In the genomic region with DNA sequence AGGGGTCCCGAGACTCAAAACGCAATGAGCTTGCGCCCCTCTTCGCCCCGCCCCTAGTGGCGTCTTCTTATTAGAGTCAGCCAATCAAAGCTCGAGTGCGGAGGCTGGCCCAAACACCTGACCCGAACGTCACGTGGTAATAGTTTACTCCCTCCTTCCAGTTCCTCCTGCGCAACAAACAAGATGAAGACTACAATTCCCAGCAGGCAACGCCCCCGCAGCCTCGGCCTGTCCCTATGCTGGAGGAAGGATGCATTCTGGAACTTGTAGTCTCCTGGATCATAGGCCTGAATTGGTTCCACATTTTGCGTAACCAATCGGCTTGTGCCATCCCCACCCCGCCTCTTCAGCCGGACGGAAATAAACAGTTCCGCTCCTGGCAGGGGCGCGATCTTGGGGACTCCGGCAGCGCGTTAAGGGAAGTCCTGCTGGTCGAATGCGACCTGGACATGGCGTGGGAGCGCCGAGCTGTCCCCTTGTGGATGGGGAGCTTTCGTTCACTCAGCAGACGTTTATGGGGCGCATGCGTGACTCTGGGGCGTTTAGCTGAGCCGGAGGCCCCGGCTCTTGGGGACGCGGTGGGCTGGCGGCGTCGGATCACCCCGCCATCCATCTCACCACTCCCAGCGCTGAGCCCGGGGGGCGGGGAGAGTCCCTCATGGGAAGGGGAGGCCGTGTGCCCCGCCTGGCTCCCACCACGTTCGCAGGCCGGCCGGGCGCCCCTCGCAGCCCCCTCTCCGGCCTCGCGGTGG, we compare ENCODE assay signal across 8 cellular contexts. TPM values are rescaled to one million over a fixed set of nuclear protein-coding genes. Genes with fewer than 3 reads are reported as not detected.
DNase-seq lines count a peak whose midpoint lies in the region; ATAC-seq, FAIRE-seq and TF ChIP-seq lines count a peak whose summit lies in the region.

TSS of gene WBP2 (minus strand) at position 26 of the 752 bp plus-strand sequence. CDS start 38 bp downstream, outside the sequence.

- peak within 1 kb of the TSS; percentile 62 for H3K4me3 ChIP-seq in RWPE2 (ENCODE audit: severe bottlenecking)

- peak within 1 kb of the TSS; percentile 69 for H3K27ac ChIP-seq in RWPE2 (ENCODE audit: poor library complexity, severe bottlenecking)

- no peaks in the 10 kb centered on the region for H3K27me3 Mint-ChIP-seq in activated T-helper 2 cell treated with anti-CD3 and anti-CD28 coated beads, Interferon-gamma antibody, Interleukin-2, Interleukin-4, amounts not matched to agents 10 μg/mL and 5 μg/mL and 100 μg/mL, durations not matched to agents 14 hours and 24 hours and 36 hours (ENCODE audit: low read depth)
- H3K27me3 Mint-ChIP-seq in natural killer cell (ENCODE audit: low read depth in 2 of 2) = no peaks in the 10 kb centered on the region

- TF ChIP-seq CTCF in RWPE2 (IDR thresholded peaks at IDR 0.05; ENCODE audit: poor library complexity, severe bottlenecking) = peak; percentile 61
- TF ChIP-seq CTCF in natural killer cell (IDR thresholded peaks at IDR 0.05) = peak; percentile 24

- peaks cover 10% of the 10 kb centered on the region for H3K36me3 Mint-ChIP-seq in activated T-helper 2 cell treated with anti-CD3 and anti-CD28 coated beads, Interferon-gamma antibody, Interleukin-2, Interleukin-4, amounts not matched to agents 10 μg/mL and 5 μg/mL and 100 μg/mL, durations not matched to agents 14 hours and 24 hours and 36 hours (ENCODE audit: low read depth)
- no peaks in the 10 kb centered on the region for H3K36me3 Mint-ChIP-seq in natural killer cell

- peak; percentile 81 for FAIRE-seq in H54 (lab: Jason Lieb, UNC)

- peaks cover 26% of the 10 kb centered on the region for H3K4me1 Mint-ChIP-seq in activated T-helper 2 cell treated with anti-CD3 and anti-CD28 coated beads, Interferon-gamma antibody, Interleukin-2, Interleukin-4, amounts not matched to agents 10 μg/mL and 5 μg/mL and 100 μg/mL, durations not matched to agents 14 hours and 24 hours and 36 hours (ENCODE audit: low read depth)
- peaks cover 7 to 27% of the 10 kb centered on the region in 2 donors for H3K4me1 Mint-ChIP-seq in natural killer cell

- H3K4me1 ChIP-seq in ES-I3 (ENCODE audit: insufficient read depth, low read length) (peaks cover 11% of the 10 kb centered on the region), RWPE2 (ENCODE audit: insufficient read depth, poor library complexity, severe bottlenecking) (peaks cover 16% of the 10 kb centered on the region)

- H3K9ac ChIP-seq in ES-I3 (ENCODE audit: low read depth, low read length) = peak within 1 kb of the TSS; percentile 91

- intact Hi-C loops in activated T-helper 2 cell treated with anti-CD3 and anti-CD28 coated beads, Interferon-gamma antibody, Interleukin-2, Interleukin-4, amounts not matched to agents 10 μg/mL and 5 μg/mL and 100 μg/mL, durations not matched to agents 14 hours and 24 hours and 36 hours (cut with micrococcal nuclease) = loop anchor here (1.0 to 2.0 kb wide), 6 partner anchors 9 to 76 kb away; partner anchors contain the start of genes MRPL38, UNC13D and UNK
- intact Hi-C loops in natural killer cell (cut with micrococcal nuclease) = loop anchor here (1.0 to 2.0 kb wide), 5 partner anchors 9 to 566 kb away; partner anchors contain the start of genes MRPL38, SLC25A19 and UNK

- H3K27ac Mint-ChIP-seq in activated T-helper 2 cell treated with anti-CD3 and anti-CD28 coated beads, Interferon-gamma antibody, Interleukin-2, Interleukin-4, amounts not matched to agents 10 μg/mL and 5 μg/mL and 100 μg/mL, durations not matched to agents 14 hours and 24 hours and 36 hours = peak within 1 kb of the TSS; percentile 84
- H3K27ac Mint-ChIP-seq in natural killer cell = no peak within 1 kb of the TSS

- H3K27me3 ChIP-seq in RWPE2 (ENCODE audit: insufficient read depth, poor library complexity, severe bottlenecking) = no peaks in the 10 kb centered on the region

- H3K9me3 ChIP-seq in ES-I3 (ENCODE audit: control insufficient read depth, insufficient read depth, low read length) (no peaks in the 10 kb centered on the region), RWPE2 (ENCODE audit: severe bottlenecking) (no peaks in the 10 kb centered on the region)

- no peaks in the 10 kb centered on the region for H3K9me3 Mint-ChIP-seq in activated T-helper 2 cell treated with anti-CD3 and anti-CD28 coated beads, Interferon-gamma antibody, Interleukin-2, Interleukin-4, amounts not matched to agents 10 μg/mL and 5 μg/mL and 100 μg/mL, durations not matched to agents 14 hours and 24 hours and 36 hours
- no peaks in the 10 kb centered on the region for H3K9me3 Mint-ChIP-seq in natural killer cell

- ATAC-seq in RWPE2 (ENCODE audit: low read depth) = peak; percentile 90
- ATAC-seq in natural killer cell = peak; percentile 91 to 98 (median 91)

- no peak within 1 kb of the TSS for H3K4me3 Mint-ChIP-seq in activated T-helper 2 cell treated with anti-CD3 and anti-CD28 coated beads, Interferon-gamma antibody, Interleukin-2, Interleukin-4, amounts not matched to agents 10 μg/mL and 5 μg/mL and 100 μg/mL, durations not matched to agents 14 hours and 24 hours and 36 hours (ENCODE audit: low read depth)
- H3K4me3 Mint-ChIP-seq in natural killer cell = no peak within 1 kb of the TSS

- TF ChIP-seq POLR2A in H54 (IDR thresholded peaks at IDR 0.05; ENCODE audit: low read depth, low read length) = peak; percentile 90

- H3K36me3 ChIP-seq in ES-I3 (ENCODE audit: insufficient read depth, low read length) (peaks cover 5% of the 10 kb centered on the region; the same call in 1 of the 2 replicates), RWPE2 (ENCODE audit: low read depth) (peaks cover 29% of the 10 kb centered on the region)

- DNase-seq in H54 (ENCODE audit: insufficient read length, low spot score) (peak; percentile 97), LoVo (ENCODE audit: low spot score) (peak; percentile 99), RWPE2 (ENCODE audit: low spot score) (peak; percentile 99), fibroblast of peridontal ligament (ENCODE audit: extremely low read depth) (peak; percentile 100), natural killer cell (peak; percentile 92)
- peak; percentile 98 for DNase-seq in activated T-helper 2 cell treated with anti-CD3 and anti-CD28 coated beads, Interferon-gamma antibody, Interleukin-2, Interleukin-4, amounts not matched to agents 10 μg/mL and 5 μg/mL and 100 μg/mL, durations not matched to agents 14 hours and 24 hours and 36 hours (ENCODE audit: low spot score)
- peak; percentile 99 for DNase-seq in stimulated activated naive CD4-positive, alpha-beta T cell treated with Interleukin-2 at 50 U/mL for 16 hours (lab: John Stamatoyannopoulos, UW)

RNA-seq across cellular contexts. Expression of gene WBP2, which starts in this region (rescaled TPM):
- total RNA-seq in activated T-helper 2 cell treated with anti-CD3 and anti-CD28 coated beads, Interferon-gamma antibody, Interleukin-2, Interleukin-4, amounts not matched to agents 10 μg/mL and 5 μg/mL and 100 μg/mL, durations not matched to agents 14 hours and 24 hours and 36 hours = 79.3 and 80.7 TPM in 2 replicates
- total RNA-seq in natural killer cell = 100 to 1,000 TPM in 1 of 3 donors, 10 to 100 TPM in 2; 81.1 to 106 (median 95.2) TPM

Comparison
In these comparisons a context has a peak if more than half of its experiments do, and no peak if none do; other contexts are left out.
1. Peak in every context shown above with its lines: DNase-seq, ATAC-seq, H3K4me3 ChIP-seq and H3K27ac ChIP-seq.